1 cellular context compared by ENCODE assay signal in the genomic region with DNA sequence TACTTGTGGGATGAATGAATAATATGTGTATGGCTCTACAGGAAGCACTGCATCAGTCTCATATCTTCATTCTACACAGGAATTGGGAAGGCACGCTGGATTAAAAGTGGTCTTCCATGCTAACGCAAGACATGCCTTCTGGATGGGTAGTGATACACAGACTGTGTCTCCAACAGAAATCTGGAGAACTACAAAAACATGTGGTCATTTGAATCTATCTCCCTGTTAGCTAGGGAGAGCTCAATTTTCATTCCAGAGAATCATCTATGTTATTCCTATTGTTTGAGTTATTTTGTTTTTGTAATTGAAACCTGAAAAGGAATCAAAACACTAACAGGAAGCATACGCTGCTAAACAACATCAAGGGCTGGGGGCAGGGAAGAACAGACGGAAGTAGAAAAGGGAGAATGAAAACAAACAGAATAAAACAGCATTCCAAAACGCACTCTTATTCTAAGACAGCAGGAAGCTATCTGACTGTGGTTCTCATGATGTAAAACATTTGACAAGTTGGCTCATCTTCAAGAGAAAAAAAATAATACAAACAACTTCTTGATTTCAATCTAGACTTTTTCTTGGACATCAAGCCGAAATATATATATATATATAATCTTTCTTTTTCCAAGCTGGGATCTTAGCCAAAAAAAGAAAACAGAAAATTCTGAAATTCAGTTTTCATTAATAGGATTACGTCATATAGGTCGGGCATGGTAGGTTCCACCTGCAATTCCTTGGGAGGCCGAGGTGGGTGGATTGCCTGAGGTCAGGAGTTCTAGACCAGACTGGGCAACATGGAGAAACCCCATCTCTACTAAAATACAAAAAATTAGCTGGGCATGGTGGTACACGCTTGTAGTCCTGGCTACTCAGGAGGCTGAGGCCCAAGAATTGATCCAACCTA.
TF ChIP-seq lines count a peak whose summit lies in the region.

No MANE protein-coding gene starts in this region.

TF ChIP-seq in HCT116, 20 proteins besides CTCF, POLR2A, EP300 and RAD21:
- TF ChIP-seq FOSL1 (IDR thresholded peaks at IDR 0.05; ENCODE audit: low read depth): no peak
- TF ChIP-seq POLR2AphosphoS5 (IDR thresholded peaks at IDR 0.05; ENCODE audit: low read depth, low read length): no peak
- TF ChIP-seq JUND (IDR thresholded peaks at IDR 0.05): no peak
- TF ChIP-seq, protein P1, sequence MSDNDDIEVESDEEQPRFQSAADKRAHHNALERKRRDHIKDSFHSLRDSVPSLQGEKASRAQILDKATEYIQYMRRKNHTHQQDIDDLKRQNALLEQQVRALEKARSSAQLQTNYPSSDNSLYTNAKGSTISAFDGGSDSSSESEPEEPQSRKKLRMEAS (IDR thresholded peaks at IDR 0.05): no peak
- TF ChIP-seq, protein P2, sequence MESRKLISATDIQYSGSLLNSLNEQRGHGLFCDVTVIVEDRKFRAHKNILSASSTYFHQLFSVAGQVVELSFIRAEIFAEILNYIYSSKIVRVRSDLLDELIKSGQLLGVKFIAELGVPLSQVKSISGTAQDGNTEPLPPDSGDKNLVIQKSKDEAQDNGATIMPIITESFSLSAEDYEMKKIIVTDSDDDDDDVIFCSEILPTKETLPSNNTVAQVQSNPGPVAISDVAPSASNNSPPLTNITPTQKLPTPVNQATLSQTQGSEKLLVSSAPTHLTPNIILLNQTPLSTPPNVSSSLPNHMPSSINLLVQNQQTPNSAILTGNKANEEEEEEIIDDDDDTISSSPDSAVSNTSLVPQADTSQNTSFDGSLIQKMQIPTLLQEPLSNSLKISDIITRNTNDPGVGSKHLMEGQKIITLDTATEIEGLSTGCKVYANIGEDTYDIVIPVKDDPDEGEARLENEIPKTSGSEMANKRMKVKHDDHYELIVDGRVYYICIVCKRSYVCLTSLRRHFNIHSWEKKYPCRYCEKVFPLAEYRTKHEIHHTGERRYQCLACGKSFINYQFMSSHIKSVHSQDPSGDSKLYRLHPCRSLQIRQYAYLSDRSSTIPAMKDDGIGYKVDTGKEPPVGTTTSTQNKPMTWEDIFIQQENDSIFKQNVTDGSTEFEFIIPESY (IDR thresholded peaks at IDR 0.05; ENCODE audit: extremely low read depth, insufficient replicate concordance, low read length): no peak
- TF ChIP-seq ZFX (IDR thresholded peaks at IDR 0.05): no peak
- TF ChIP-seq SP1 (IDR thresholded peaks at IDR 0.05; ENCODE audit: low read depth): no peak
- no peak for TF ChIP-seq EGR1 (IDR thresholded peaks at IDR 0.05; ENCODE audit: low read depth)
